Comparison of ENCODE assay signal across 2 cellular contexts in the genomic region with DNA sequence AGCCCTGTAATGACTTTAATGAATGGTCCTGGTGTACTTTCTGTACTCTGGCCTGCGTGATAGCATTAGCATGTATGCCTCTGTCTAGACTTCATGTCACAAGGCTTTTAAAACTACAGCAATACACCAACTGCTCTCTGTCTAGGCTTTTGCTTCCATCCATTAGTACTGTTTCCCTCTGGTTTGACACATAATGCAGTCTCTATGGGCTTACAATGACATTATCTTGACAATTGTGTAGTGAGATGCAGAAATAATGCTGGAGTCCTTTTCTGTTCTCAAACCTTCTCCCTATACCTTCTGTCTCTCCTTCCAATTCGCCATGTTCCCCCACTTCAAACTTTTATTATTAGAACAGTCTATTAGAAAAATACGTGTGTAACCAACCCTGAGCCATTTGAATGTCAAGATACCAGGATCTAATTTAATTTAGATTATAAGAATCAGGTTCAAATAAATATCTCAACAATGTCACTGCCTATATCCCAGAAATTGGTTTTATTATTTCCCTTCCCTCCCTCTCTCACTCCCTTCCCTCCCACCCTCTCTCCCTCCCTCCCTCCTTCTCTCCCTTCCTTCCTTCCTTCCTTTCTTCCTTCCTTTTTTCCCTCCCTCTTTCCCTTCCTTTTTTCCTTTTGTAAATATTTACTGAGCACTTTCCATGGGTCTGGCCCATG.
TF ChIP-seq lines count a peak whose summit lies in the region.

No MANE protein-coding gene starts in this region.

TF ChIP-seq in HepG2, 621 proteins besides CTCF, POLR2A, EP300 and RAD21:
- TF ChIP-seq PCBP1 (IDR thresholded peaks at IDR 0.05; ENCODE audit: borderline replicate concordance, low read depth, low read length) (0 out of 2 replicates have a peak, but pooled peaks have one; percentile 57), TAF15 (IDR thresholded peaks at IDR 0.05; ENCODE audit: low read depth, low read length, poor library complexity, severe bottlenecking) (no peak), HNRNPK (IDR thresholded peaks at IDR 0.05; ENCODE audit: low read depth, low read length, poor library complexity, severe bottlenecking) (peak; percentile 86)
TF ChIP-seq in HepG2: peak in this region for 2.

TF ChIP-seq in neural cell, 6 proteins besides CTCF, POLR2A, EP300 and RAD21:
- TF ChIP-seq MXI1 (conservative IDR thresholded peaks at IDR 0.05; ENCODE audit: poor library complexity, severe bottlenecking) (no peak), SMC3 (conservative IDR thresholded peaks at IDR 0.05; ENCODE audit: poor library complexity) (no peak), TAF1 (IDR thresholded peaks at IDR 0.05; ENCODE audit: low read depth) (no peak), POLR2AphosphoS5 (IDR thresholded peaks at IDR 0.05) (peak; percentile 100), EZH2 (IDR thresholded peaks at IDR 0.05; ENCODE audit: borderline replicate concordance, insufficient read depth, low read length, poor library complexity, severe bottlenecking) (no peak)
- TF ChIP-seq, protein P1, sequence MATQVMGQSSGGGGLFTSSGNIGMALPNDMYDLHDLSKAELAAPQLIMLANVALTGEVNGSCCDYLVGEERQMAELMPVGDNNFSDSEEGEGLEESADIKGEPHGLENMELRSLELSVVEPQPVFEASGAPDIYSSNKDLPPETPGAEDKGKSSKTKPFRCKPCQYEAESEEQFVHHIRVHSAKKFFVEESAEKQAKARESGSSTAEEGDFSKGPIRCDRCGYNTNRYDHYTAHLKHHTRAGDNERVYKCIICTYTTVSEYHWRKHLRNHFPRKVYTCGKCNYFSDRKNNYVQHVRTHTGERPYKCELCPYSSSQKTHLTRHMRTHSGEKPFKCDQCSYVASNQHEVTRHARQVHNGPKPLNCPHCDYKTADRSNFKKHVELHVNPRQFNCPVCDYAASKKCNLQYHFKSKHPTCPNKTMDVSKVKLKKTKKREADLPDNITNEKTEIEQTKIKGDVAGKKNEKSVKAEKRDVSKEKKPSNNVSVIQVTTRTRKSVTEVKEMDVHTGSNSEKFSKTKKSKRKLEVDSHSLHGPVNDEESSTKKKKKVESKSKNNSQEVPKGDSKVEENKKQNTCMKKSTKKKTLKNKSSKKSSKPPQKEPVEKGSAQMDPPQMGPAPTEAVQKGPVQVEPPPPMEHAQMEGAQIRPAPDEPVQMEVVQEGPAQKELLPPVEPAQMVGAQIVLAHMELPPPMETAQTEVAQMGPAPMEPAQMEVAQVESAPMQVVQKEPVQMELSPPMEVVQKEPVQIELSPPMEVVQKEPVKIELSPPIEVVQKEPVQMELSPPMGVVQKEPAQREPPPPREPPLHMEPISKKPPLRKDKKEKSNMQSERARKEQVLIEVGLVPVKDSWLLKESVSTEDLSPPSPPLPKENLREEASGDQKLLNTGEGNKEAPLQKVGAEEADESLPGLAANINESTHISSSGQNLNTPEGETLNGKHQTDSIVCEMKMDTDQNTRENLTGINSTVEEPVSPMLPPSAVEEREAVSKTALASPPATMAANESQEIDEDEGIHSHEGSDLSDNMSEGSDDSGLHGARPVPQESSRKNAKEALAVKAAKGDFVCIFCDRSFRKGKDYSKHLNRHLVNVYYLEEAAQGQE (IDR thresholded peaks at IDR 0.05; ENCODE audit: borderline replicate concordance), result peak; percentile 58
TF ChIP-seq in neural cell: peak in this region for 2.
